In the genomic region with DNA sequence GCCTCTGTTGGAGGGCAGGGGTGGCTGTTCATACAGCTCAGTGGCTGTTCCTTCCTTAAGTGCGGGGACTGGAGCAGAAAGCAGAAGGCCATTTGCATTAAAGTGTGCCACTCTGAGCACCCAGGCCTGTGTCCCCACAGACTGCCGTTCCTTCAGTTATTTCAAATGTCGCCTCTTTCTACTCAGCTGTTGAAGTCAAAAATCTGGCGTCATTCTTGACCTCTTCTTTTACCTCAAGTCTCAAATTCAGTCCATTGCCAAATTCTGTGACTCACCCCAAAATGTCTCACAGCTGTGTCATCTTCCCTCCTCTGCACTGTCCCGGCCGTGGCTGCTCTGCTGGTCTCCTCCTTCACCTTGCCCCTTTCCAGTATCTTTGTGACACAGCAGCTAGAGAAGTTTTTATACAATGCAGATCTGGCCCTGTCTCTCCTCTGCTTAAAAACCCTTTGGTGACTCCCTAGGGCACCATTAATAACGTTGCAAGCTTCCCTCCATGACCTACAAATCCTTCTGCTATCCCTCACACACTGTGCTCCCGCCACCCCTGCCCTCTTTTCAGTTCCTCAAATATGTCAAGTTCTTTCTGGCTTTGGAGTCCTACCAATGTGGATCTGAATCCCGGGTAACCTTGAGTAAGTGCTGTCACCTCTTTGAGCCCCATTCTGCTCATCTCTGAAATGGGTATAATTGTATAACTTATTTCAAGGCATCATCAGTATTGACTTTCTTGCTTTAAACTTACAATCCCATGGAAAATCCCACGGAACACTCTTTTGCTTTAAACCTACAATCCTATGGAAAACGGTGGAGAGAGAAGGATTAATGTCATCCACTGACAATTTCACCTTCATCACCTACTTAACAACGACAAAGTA, we compare ENCODE assay signal across 1 cellular context.
TF ChIP-seq lines count a peak whose summit lies in the region.

No MANE protein-coding gene starts in this region.

TF ChIP-seq in H1, 55 proteins besides CTCF, POLR2A, EP300 and RAD21:
- no peak for TF ChIP-seq TAF1 (IDR thresholded peaks at IDR 0.05; ENCODE audit: low read depth, low read length)
- no peak for TF ChIP-seq TBP (IDR thresholded peaks at IDR 0.05; ENCODE audit: low read depth, low read length)
TF ChIP-seq in H1: peak in this region for 0.
